In genomic region chr9:126932871-126933321, GRCh38 we compare ENCODE assay signal across 1 cellular context.
TF ChIP-seq lines count a peak whose summit lies in the region.

No MANE protein-coding gene starts in this region.

TF ChIP-seq in H1, 55 proteins besides CTCF, POLR2A, EP300 and RAD21 (continued from another document):
- TF ChIP-seq CHD7 (IDR thresholded peaks at IDR 0.05; ENCODE audit: insufficient replicate concordance, low read length): no peak
- TF ChIP-seq JUN (IDR thresholded peaks at IDR 0.05; ENCODE audit: low read depth, low read length): no peak
- no peak for TF ChIP-seq SIRT6 (IDR thresholded peaks at IDR 0.05; ENCODE audit: low read length)
- no peak for TF ChIP-seq KDM5A (IDR thresholded peaks at IDR 0.05; ENCODE audit: low read length)
- TF ChIP-seq POU5F1 (IDR thresholded peaks at IDR 0.05; ENCODE audit: low read depth, low read length): no peak
- no peak for TF ChIP-seq FOSL1 (IDR thresholded peaks at IDR 0.05; ENCODE audit: insufficient read depth, low read depth, low read length)
- no peak for TF ChIP-seq JUND (IDR thresholded peaks at IDR 0.05; ENCODE audit: low read length)
- TF ChIP-seq SP2 (IDR thresholded peaks at IDR 0.05; ENCODE audit: low read length): no peak
- TF ChIP-seq ASH2L (IDR thresholded peaks at IDR 0.05; ENCODE audit: low read length): no peak
- no peak for TF ChIP-seq YY1 (IDR thresholded peaks at IDR 0.05; ENCODE audit: low read depth, low read length)
- no peak for TF ChIP-seq POLR2AphosphoS5 (IDR thresholded peaks at IDR 0.05; ENCODE audit: low read depth, low read length)
- no peak for TF ChIP-seq TAF1 (IDR thresholded peaks at IDR 0.05; ENCODE audit: low read depth, low read length)
- TF ChIP-seq RBBP5 (IDR thresholded peaks at IDR 0.05; ENCODE audit: borderline replicate concordance, low read depth, low read length): no peak
- TF ChIP-seq ATF2 (IDR thresholded peaks at IDR 0.05; ENCODE audit: low read length): no peak
- no peak for TF ChIP-seq CBX8 (IDR thresholded peaks at IDR 0.05; ENCODE audit: borderline replicate concordance, low read depth, low read length)
- TF ChIP-seq EZH2 (IDR thresholded peaks at IDR 0.05; ENCODE audit: low read depth, low read length, severe bottlenecking): no peak
- no peak for TF ChIP-seq RNF2 (IDR thresholded peaks at IDR 0.05; ENCODE audit: borderline replicate concordance, low read depth, low read length, missing control alignments, poor library complexity, severe bottlenecking)
